Comparison of ENCODE assay signal across 10 cellular contexts in genomic region chr5:172687983-172688734, GRCh38. TPM values are rescaled to one million over a fixed set of nuclear protein-coding genes. Genes with fewer than 3 reads are reported as not detected.
DNase-seq lines count a peak whose midpoint lies in the region; ATAC-seq and TF ChIP-seq lines count a peak whose summit lies in the region.
"Had no signal": no experiment of that assay in that cellular context is flagged by ENCODE, and none has a peak within 500 bp of the region (broad histone marks: within the 10 kb centered on the region; RNA-seq: fewer than 3 reads in every experiment).

No MANE protein-coding gene starts in this region.

- H3K9ac ChIP-seq in Loucy (ENCODE audit: low read depth, low read length, poor library complexity, severe bottlenecking) (peak overlapping the region; percentile 65), smooth muscle cell (ENCODE audit: low read depth) (no peak overlapping the region), MM.1S (ENCODE audit: low read length) (no peak overlapping the region)

- peak overlapping the region; percentile 68 to 76 (median 70) for H3K27ac ChIP-seq in esophagus muscularis mucosa (replicated peaks in 1 of 4)
- peak overlapping the region; percentile 55 for H3K27ac ChIP-seq in smooth muscle cell (ENCODE audit: low read depth)
- H3K27ac ChIP-seq in MM.1S (ENCODE audit: low read length) = no peak overlapping the region

- H3K4me2 ChIP-seq in Loucy (ENCODE audit: low read depth, low read length, poor library complexity, severe bottlenecking) (peak overlapping the region; percentile 47), smooth muscle cell (peak overlapping the region; percentile 23), MM.1S (ENCODE audit: low read depth, low read length) (no peak overlapping the region)

- H3K4me1 ChIP-seq in Loucy (ENCODE audit: insufficient read depth, low read length, poor library complexity, severe bottlenecking) (peaks cover 19% of the 10 kb centered on the region), esophagus muscularis mucosa (peaks cover 45 to 80% (median 62%) of the 10 kb centered on the region in 4 donors), smooth muscle cell (ENCODE audit: low read depth) (no peaks in the 10 kb centered on the region), MM.1S (ENCODE audit: low read length) (no peaks in the 10 kb centered on the region)

- TF ChIP-seq EP300 in esophagus muscularis mucosa (IDR thresholded peaks at IDR 0.05) = no peak

- H3K4me1 Mint-ChIP-seq in osteocyte (ENCODE audit: unreplicated experiment) = peaks cover 2% of the 10 kb centered on the region

- ATAC-seq in GM18502 (IDR thresholded peaks at IDR 0.05; ENCODE audit: poor library complexity, unreplicated experiment) = peak; percentile 42

- TF ChIP-seq CTCF in Loucy (conservative IDR thresholded peaks at IDR 0.05; ENCODE audit: low read length) (no peak), esophagus muscularis mucosa (IDR thresholded peaks at IDR 0.05) (no peak), smooth muscle cell (IDR thresholded peaks at IDR 0.05; ENCODE audit: borderline replicate concordance, insufficient read depth, poor library complexity, severe bottlenecking) (no peak), MM.1S (IDR thresholded peaks at IDR 0.05; ENCODE audit: low read length) (no peak), osteocyte (IDR thresholded peaks at IDR 0.05) (no peak)

- no peak overlapping the region for H3K27ac Mint-ChIP-seq in osteocyte (ENCODE audit: unreplicated experiment)

- TF ChIP-seq POLR2A in esophagus muscularis mucosa (IDR thresholded peaks at IDR 0.05; ENCODE audit: low read depth) = no peak

- intact Hi-C loops in esophagus muscularis mucosa (cut with DNase I) = no loop called here

- H3K9me2 ChIP-seq in Loucy (replicated peaks; ENCODE audit: low read depth, low read length) (no peaks in the 10 kb centered on the region), MM.1S (replicated peaks; ENCODE audit: insufficient read depth, low read length) (no peaks in the 10 kb centered on the region)

- no peaks in the 10 kb centered on the region for H4K20me1 ChIP-seq in Loucy (ENCODE audit: insufficient read depth, low read length, poor library complexity, severe bottlenecking)
- H4K20me1 ChIP-seq in smooth muscle cell (ENCODE audit: low read depth) = no peaks in the 10 kb centered on the region
- H4K20me1 ChIP-seq in MM.1S (ENCODE audit: insufficient read depth, low read length) = no peaks in the 10 kb centered on the region

- H3K4me3 Mint-ChIP-seq in osteocyte (ENCODE audit: unreplicated experiment) = no peak overlapping the region

- WGBS in esophagus muscularis mucosa = 59% methylated on average over 7 of the region's 7 CpGs
- 78% methylated on average over 7 of the region's 7 CpGs for WGBS in smooth muscle cell (ENCODE audit: low lambda C conversion rate)

- H3K79me2 ChIP-seq in Loucy (ENCODE audit: insufficient read depth, low read length) (no peaks in the 10 kb centered on the region), smooth muscle cell (ENCODE audit: low read depth) (no peaks in the 10 kb centered on the region), MM.1S (ENCODE audit: low read length) (no peaks in the 10 kb centered on the region)

- H3K4me3 ChIP-seq in Loucy (ENCODE audit: low read length, poor library complexity, severe bottlenecking) (peak overlapping the region; percentile 14), esophagus muscularis mucosa (no peak overlapping the region), smooth muscle cell (no peak overlapping the region), MM.1S (ENCODE audit: low read length) (no peak overlapping the region)

- H3K36me3 Mint-ChIP-seq in osteocyte (ENCODE audit: unreplicated experiment) = no peaks in the 10 kb centered on the region

- H3K27me3 Mint-ChIP-seq in osteocyte (ENCODE audit: unreplicated experiment) = no peaks in the 10 kb centered on the region

- H2AFZ ChIP-seq in Loucy (ENCODE audit: low read length) = peak overlapping the region; percentile 48; the same call in 1 of the 2 replicates
- no peak overlapping the region for H2AFZ ChIP-seq in smooth muscle cell (ENCODE audit: low read depth)
- H2AFZ ChIP-seq in MM.1S (ENCODE audit: low read length) = no peak overlapping the region

- DNase-seq in esophagus muscularis mucosa (ENCODE audit: extremely low spot score) (no peak), smooth muscle cell (lab: John Stamatoyannopoulos, UW; ENCODE audit: unreplicated experiment) (no peak), MM.1S (no peak), osteocyte (ENCODE audit: extremely low spot score, unreplicated experiment) (no peak)
- no peak for DNase-seq in stimulated activated naive CD4-positive, alpha-beta T cell treated with Interleukin-2 at 50 U/mL for 16 hours (lab: John Stamatoyannopoulos, UW)
- DNase-seq: activated CD4-positive, alpha-beta T cell treated with anti-CD3 and anti-CD28 coated beads for 1 hour; NCI-H1694 treated with DMSO at 0.1 percent for 48 hours; OCI-M1 had no signal

- no peaks in the 10 kb centered on the region for H3K36me3 ChIP-seq in Loucy (ENCODE audit: insufficient read depth, low read length)
- H3K36me3 ChIP-seq in esophagus muscularis mucosa = peaks cover 0 to 60% (median 34%) of the 10 kb centered on the region in 4 donors
- H3K36me3 ChIP-seq in smooth muscle cell (ENCODE audit: low read depth) = no peaks in the 10 kb centered on the region
- no peaks in the 10 kb centered on the region for H3K36me3 ChIP-seq in MM.1S (replicated peaks; ENCODE audit: insufficient read depth, low read length)

- H3F3A ChIP-seq in Loucy (ENCODE audit: low read depth) (no peaks in the 10 kb centered on the region), smooth muscle cell (ENCODE audit: low read depth) (no peaks in the 10 kb centered on the region), MM.1S (ENCODE audit: insufficient read depth, low read length) (no peaks in the 10 kb centered on the region)

- H3K9me3 Mint-ChIP-seq in osteocyte (ENCODE audit: unreplicated experiment) = no peaks in the 10 kb centered on the region

- H3K27me3 ChIP-seq in Loucy (ENCODE audit: insufficient read depth, low read length, poor library complexity, severe bottlenecking) = no peaks in the 10 kb centered on the region
- H3K27me3 ChIP-seq in esophagus muscularis mucosa = no peaks in the 10 kb centered on the region
- H3K27me3 ChIP-seq in smooth muscle cell (ENCODE audit: low read depth) = peaks cover under 1% of the 10 kb centered on the region
- H3K27me3 ChIP-seq in MM.1S (replicated peaks; ENCODE audit: insufficient read depth, low read length) = no peaks in the 10 kb centered on the region

- H3K9me3 ChIP-seq in Loucy (ENCODE audit: insufficient read depth, low read depth, low read length) (no peaks in the 10 kb centered on the region), esophagus muscularis mucosa (no peaks in the 10 kb centered on the region), smooth muscle cell (replicated peaks; ENCODE audit: low read depth) (no peaks in the 10 kb centered on the region), MM.1S (replicated peaks; ENCODE audit: insufficient read depth, low read length) (no peaks in the 10 kb centered on the region)

RNA-seq across cellular contexts. Expression of gene NEURL1B, which starts 47.1 kb away (rescaled TPM):
- total RNA-seq in esophagus muscularis mucosa = 10 to 100 TPM; 34.1 to 87.1 (median 60.2) TPM
- total RNA-seq in smooth muscle cell = 10.0 and 17.7 TPM in 2 replicates
- polyA plus RNA-seq in smooth muscle cell = 3.1 and 3.7 TPM in 2 replicates
- total RNA-seq in osteocyte = 1.5 and 1.7 TPM in 2 replicates
